9 cellular contexts compared by ENCODE assay signal in the genomic region with DNA sequence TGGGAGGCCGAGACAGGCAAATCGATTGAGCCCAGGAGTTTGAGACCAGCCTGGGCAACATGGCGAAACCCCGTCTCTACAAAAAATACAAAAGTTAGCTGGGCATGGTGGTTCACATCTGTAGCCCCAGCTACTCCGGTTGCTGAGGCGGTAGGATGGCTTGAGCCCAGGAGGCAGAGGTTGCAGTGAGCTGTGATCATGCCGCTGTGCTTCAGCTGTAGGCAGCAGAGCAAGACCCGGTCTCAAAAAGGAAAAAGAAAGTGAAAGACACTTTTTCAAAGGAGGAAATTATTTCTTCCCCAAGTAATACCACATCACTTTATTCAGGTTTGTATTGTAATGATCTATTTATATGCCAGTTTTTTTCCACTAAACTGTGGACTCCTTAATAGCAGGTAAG. TPM values are rescaled to one million over a fixed set of nuclear protein-coding genes. Genes with fewer than 3 reads are reported as not detected.
DNase-seq lines count a peak whose midpoint lies in the region; ATAC-seq and TF ChIP-seq lines count a peak whose summit lies in the region.
"Had no signal": no experiment of that assay in that cellular context is flagged by ENCODE, and none has a peak within 500 bp of the region (broad histone marks: within the 10 kb centered on the region; RNA-seq: fewer than 3 reads in every experiment).

No MANE protein-coding gene starts in this region.

- H3K36me3 ChIP-seq in heart right ventricle = no peaks in the 10 kb centered on the region

- H3K4me1 ChIP-seq in heart right ventricle = no peaks in the 10 kb centered on the region

- no peak for TF ChIP-seq CTCF in heart right ventricle (IDR thresholded peaks at IDR 0.05)

- peak overlapping the region in 1 of 10 donors; percentile 15 for H3K4me3 ChIP-seq in heart right ventricle

- intact Hi-C loops in sciatic nerve (cut with DNase I) (no loop called here), heart right ventricle (cut with DNase I) (no loop called here)

- peaks cover 27 to 39% (median 39%) of the 10 kb centered on the region in 3 donors for H3K4me1 Mint-ChIP-seq in naive B cell

- no peaks in the 10 kb centered on the region for H3K27me3 Mint-ChIP-seq in naive B cell

- H3K4me3 Mint-ChIP-seq in naive B cell = peak overlapping the region; percentile 51 to 89 (median 76)

- no peaks in the 10 kb centered on the region for H3K27me3 ChIP-seq in heart right ventricle

- peak overlapping the region in 1 of 10 donors; percentile 10 for H3K27ac ChIP-seq in heart right ventricle

- peak; percentile 1 for DNase-seq in activated CD4-positive, CD25-positive, alpha-beta regulatory T cell treated with anti-CD3 and anti-CD28 coated beads, Interleukin-2, amount 50 U/mL, for 16 hours (ENCODE audit: low read depth, low spot score)
- DNase-seq in naive B cell = peak; percentile 77
- no peak for DNase-seq in sciatic nerve (ENCODE audit: low spot score)
- DNase-seq in heart right ventricle = no peak
- DNase-seq in NCI-H1417 (lab: John Stamatoyannopoulos, UW) = no peak
- DNase-seq in cortex of kidney (lab: John Stamatoyannopoulos, UW) = no peak

- H3K27ac Mint-ChIP-seq in naive B cell = peak overlapping the region; percentile 78 to 97 (median 94)

- H3K9me3 ChIP-seq in heart right ventricle = peaks cover 0 to 18% (median 4%) of the 10 kb centered on the region in 11 donors

- H3K9me3 Mint-ChIP-seq in naive B cell = peaks cover 0 to 3% (median 0%) of the 10 kb centered on the region in 7 donors

- no peaks in the 10 kb centered on the region for H3K36me3 Mint-ChIP-seq in naive B cell

- ATAC-seq in GM18870 (IDR thresholded peaks at IDR 0.05; ENCODE audit: unreplicated experiment) (peak; percentile 88), HG02973 (IDR thresholded peaks at IDR 0.05; ENCODE audit: unreplicated experiment) (peak; percentile 88), naive B cell (ENCODE audit: low read depth in 2 of 2) (peak; percentile 95 to 96), sciatic nerve (no peak), heart right ventricle (no peak)

- WGBS in heart right ventricle, 2 donors = 81 to 86% methylated on average over 8 of the region's 8 CpGs

RNA-seq across cellular contexts. Expression of a gene that starts 35.7 kb away (rescaled TPM):
- polyA plus RNA-seq in naive B cell (ENCODE audit: low read depth in 6 of 6) (10 to 100 TPM in 4 of 6 donors, 1 to 10 TPM in 2; 4.9 to 13.5 (median 11.4) TPM), heart right ventricle (under 1 TPM; 0.73 to 0.75 TPM)
- total RNA-seq in sciatic nerve (5.5 TPM), heart right ventricle (1 to 10 TPM; 1.1 to 1.8 (median 1.5) TPM)

RNA-seq across cellular contexts. Expression of a gene that starts 56.8 kb away (rescaled TPM):
- polyA plus RNA-seq in naive B cell (ENCODE audit: low read depth in 6 of 6) (1 to 10 TPM in 5 of 6 donors, under 1 TPM in 1; 0.76 to 3.9 (median 2.9) TPM), heart right ventricle (not detected)
- total RNA-seq in sciatic nerve (not detected), heart right ventricle (under 1 TPM in 1 of 10 donors, not detected in 9; 0.38 TPM)
- total RNA-seq: epithelial cell of proximal tubule had no signal

Comparison
In these comparisons a context has a peak if more than half of its experiments do, and no peak if none do; other contexts are left out.
1. ATAC-seq: peak in GM18870 (single experiment), HG02973 (single experiment) and naive B cell (2 of 2); none in sciatic nerve (single experiment) and heart right ventricle (0 of 8).
2. DNase-seq: peak in activated CD4-positive, CD25-positive, alpha-beta regulatory T cell treated with anti-CD3 and anti-CD28 coated beads, Interleukin-2, amount 50 U/mL, for 16 hours (single experiment) and naive B cell (single experiment); none in sciatic nerve (single experiment), heart right ventricle (0 of 2), NCI-H1417 (0 of 3) and cortex of kidney (single experiment).